In genomic region chr11:43985386-43985752, GRCh38 we compare ENCODE assay signal across 21 cellular contexts.
"Had no signal": no experiment of that assay in that cellular context is flagged by ENCODE, and none has a peak within 500 bp of the region (broad histone marks: within the 10 kb centered on the region; RNA-seq: fewer than 3 reads in every experiment).

No MANE protein-coding gene starts in this region.

- H3K9me3 ChIP-seq: colonic mucosa, gastroesophageal sphincter, heart left ventricle, suprapubic skin had no signal

- H3K9me3 Mint-ChIP-seq: activated CD4-positive, alpha-beta T cell treated with anti-CD3 and anti-CD28 coated beads, Interleukin-2, amount 10 ng/mL, durations not matched to agents 24 days and 14 days; activated naive CD4-positive, alpha-beta T cell treated with anti-CD3 and anti-CD28 coated beads, Interleukin-2, amount 10 ng/mL, durations not matched to agents 7 days and 5 days; activated naive CD8-positive, alpha-beta T cell treated with anti-CD3 and anti-CD28 coated beads, Interleukin-2, amount 50 U/mL, for 24 hours; activated T-cell treated with anti-CD3 and anti-CD28 coated beads, Interleukin-2, amount 50 U/mL, for 4 hours; central memory CD8-positive, alpha-beta T cell; nephron progenitor cell; stimulated activated naive CD8-positive, alpha-beta T cell treated with anti-CD3 and anti-CD28 coated beads, Interleukin-15, amount 100 ng/mL, for 72 hours had no signal

- H3K27me3 ChIP-seq: colonic mucosa, gastroesophageal sphincter, heart left ventricle had no signal

- H3K27ac ChIP-seq: colonic mucosa, suprapubic skin had no signal

- ATAC-seq: activated naive CD8-positive, alpha-beta T cell treated with anti-CD3 and anti-CD28 coated beads, Interleukin-2, amount 50 U/mL, for 24 hours; activated T-cell treated with anti-CD3 and anti-CD28 coated beads, Interleukin-2, amount 50 U/mL, for 4 hours; esophagus mucosa; gastroesophageal sphincter; heart left ventricle; stimulated activated naive CD8-positive, alpha-beta T cell treated with anti-CD3 and anti-CD28 coated beads, Interleukin-15, amount 100 ng/mL, for 72 hours had no signal

- H3K36me3 ChIP-seq: colonic mucosa, gastroesophageal sphincter, heart left ventricle, suprapubic skin had no signal

- H3K4me3 ChIP-seq: colonic mucosa, gastroesophageal sphincter, heart left ventricle, skin epidermis, suprapubic skin had no signal

- H3K4me1 Mint-ChIP-seq: activated CD4-positive, alpha-beta T cell treated with anti-CD3 and anti-CD28 coated beads, Interleukin-2, amount 10 ng/mL, durations not matched to agents 24 days and 14 days; activated naive CD4-positive, alpha-beta T cell treated with anti-CD3 and anti-CD28 coated beads, Interleukin-2, amount 10 ng/mL, durations not matched to agents 7 days and 5 days; activated naive CD8-positive, alpha-beta T cell treated with anti-CD3 and anti-CD28 coated beads, Interleukin-2, amount 50 U/mL, for 24 hours; central memory CD8-positive, alpha-beta T cell; stimulated activated naive CD8-positive, alpha-beta T cell treated with anti-CD3 and anti-CD28 coated beads, Interleukin-15, amount 100 ng/mL, for 72 hours had no signal

- H3K27ac Mint-ChIP-seq: activated CD4-positive, alpha-beta T cell treated with anti-CD3 and anti-CD28 coated beads, Interleukin-2, amount 10 ng/mL, durations not matched to agents 24 days and 14 days; activated naive CD4-positive, alpha-beta T cell treated with anti-CD3 and anti-CD28 coated beads, Interleukin-2, amount 10 ng/mL, durations not matched to agents 7 days and 5 days; activated naive CD8-positive, alpha-beta T cell treated with anti-CD3 and anti-CD28 coated beads, Interleukin-2, amount 50 U/mL, for 24 hours; nephron progenitor cell had no signal

- H3K4me3 Mint-ChIP-seq: activated CD4-positive, alpha-beta T cell treated with anti-CD3 and anti-CD28 coated beads, Interleukin-2, amount 10 ng/mL, durations not matched to agents 24 days and 14 days; activated naive CD4-positive, alpha-beta T cell treated with anti-CD3 and anti-CD28 coated beads, Interleukin-2, amount 10 ng/mL, durations not matched to agents 7 days and 5 days; activated naive CD8-positive, alpha-beta T cell treated with anti-CD3 and anti-CD28 coated beads, Interleukin-2, amount 50 U/mL, for 24 hours; activated T-cell treated with anti-CD3 and anti-CD28 coated beads, Interleukin-2, amount 50 U/mL, for 4 hours; central memory CD8-positive, alpha-beta T cell; nephron progenitor cell; stimulated activated naive CD8-positive, alpha-beta T cell treated with anti-CD3 and anti-CD28 coated beads, Interleukin-15, amount 100 ng/mL, for 72 hours had no signal

- H3K4me1 ChIP-seq: colonic mucosa had no signal

- DNase-seq: activated CD4-positive, alpha-beta T cell treated with anti-CD3 and anti-CD28 coated beads, Interleukin-2, amount 10 ng/mL, durations not matched to agents 24 days and 14 days; activated CD8-positive, alpha-beta memory T cell treated with anti-CD3 and anti-CD28 coated beads, Interleukin-2, amount 50 U/mL, for 4 hours; activated effector memory CD4-positive, alpha-beta T cell treated with Interleukin-2 at 50 U/mL for 16 hours; activated naive CD4-positive, alpha-beta T cell treated with anti-CD3 and anti-CD28 coated beads, Interleukin-2, amount 10 ng/mL, durations not matched to agents 7 days and 5 days; activated naive CD8-positive, alpha-beta T cell treated with anti-CD3 and anti-CD28 coated beads, Interleukin-2, amount 50 U/mL, for 24 hours; activated T-cell treated with anti-CD3 and anti-CD28 coated beads, Interleukin-2, amount 50 U/mL, for 4 hours; aorta; colonic mucosa; midbrain; nephron progenitor cell; stimulated activated CD4-positive, alpha-beta T cell treated with anti-CD3 and anti-CD28 coated beads, Interleukin-15, amount 100 ng/mL, for 24 hours; stimulated activated CD4-positive, alpha-beta T cell treated with anti-CD3 and anti-CD28 coated beads, Interleukin-4, amount 100 ng/mL, for 1 hour; stimulated activated naive CD8-positive, alpha-beta T cell treated with anti-CD3 and anti-CD28 coated beads, Interleukin-15, amount 100 ng/mL, for 72 hours; T-helper 1 cell; T1000 had no signal

- H3K36me3 Mint-ChIP-seq: activated naive CD4-positive, alpha-beta T cell treated with anti-CD3 and anti-CD28 coated beads, Interleukin-2, amount 10 ng/mL, durations not matched to agents 7 days and 5 days had no signal
